ENCODE assay signal across 8 cellular contexts in the genomic region with DNA sequence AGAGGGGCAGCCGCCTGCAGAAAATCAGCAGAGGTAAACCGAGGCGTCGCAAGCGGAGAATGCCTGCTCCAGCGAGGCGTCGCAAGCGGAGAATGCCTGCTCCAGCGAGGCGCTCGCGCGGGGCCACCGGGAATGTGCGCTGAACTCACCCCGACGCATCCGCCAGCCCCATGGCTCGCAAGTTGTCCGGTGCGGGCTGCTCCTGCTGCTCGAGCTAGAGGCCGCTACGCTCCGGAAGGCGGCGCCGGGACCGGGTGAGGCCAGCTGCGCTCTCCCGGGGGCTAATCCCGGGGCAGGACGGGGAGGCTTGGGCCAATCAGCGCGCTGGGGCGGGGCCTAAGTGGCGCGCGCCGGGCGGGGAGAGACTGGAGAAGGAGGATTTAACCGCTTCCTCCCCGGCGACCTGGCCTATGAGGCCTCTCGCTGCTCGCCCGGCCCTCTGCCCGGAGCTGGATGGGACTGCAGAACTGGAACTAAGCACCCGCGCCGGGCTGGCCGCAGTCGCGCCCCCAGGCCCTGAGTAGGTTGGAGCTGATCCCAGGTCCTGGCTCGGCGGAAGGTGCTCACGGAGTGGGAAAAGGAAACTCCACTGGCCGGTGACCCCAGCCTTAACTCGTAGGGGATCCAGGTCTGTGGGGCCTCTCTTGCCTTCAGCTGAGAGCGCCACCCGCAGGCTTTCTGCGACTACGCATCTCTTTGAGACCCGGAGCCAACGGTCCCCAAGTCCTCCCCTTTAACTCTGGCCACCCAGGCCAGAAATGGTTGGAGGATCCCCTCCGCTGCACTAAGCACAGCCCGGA. TPM values are rescaled to one million over a fixed set of nuclear protein-coding genes. Genes with fewer than 3 reads are reported as not detected.
DNase-seq lines count a peak whose midpoint lies in the region; ATAC-seq and TF ChIP-seq lines count a peak whose summit lies in the region.

A gene with protein sequence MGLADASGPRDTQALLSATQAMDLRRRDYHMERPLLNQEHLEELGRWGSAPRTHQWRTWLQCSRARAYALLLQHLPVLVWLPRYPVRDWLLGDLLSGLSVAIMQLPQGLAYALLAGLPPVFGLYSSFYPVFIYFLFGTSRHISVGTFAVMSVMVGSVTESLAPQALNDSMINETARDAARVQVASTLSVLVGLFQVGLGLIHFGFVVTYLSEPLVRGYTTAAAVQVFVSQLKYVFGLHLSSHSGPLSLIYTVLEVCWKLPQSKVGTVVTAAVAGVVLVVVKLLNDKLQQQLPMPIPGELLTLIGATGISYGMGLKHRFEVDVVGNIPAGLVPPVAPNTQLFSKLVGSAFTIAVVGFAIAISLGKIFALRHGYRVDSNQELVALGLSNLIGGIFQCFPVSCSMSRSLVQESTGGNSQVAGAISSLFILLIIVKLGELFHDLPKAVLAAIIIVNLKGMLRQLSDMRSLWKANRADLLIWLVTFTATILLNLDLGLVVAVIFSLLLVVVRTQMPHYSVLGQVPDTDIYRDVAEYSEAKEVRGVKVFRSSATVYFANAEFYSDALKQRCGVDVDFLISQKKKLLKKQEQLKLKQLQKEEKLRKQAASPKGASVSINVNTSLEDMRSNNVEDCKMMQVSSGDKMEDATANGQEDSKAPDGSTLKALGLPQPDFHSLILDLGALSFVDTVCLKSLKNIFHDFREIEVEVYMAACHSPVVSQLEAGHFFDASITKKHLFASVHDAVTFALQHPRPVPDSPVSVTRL (minus strand): TSS at position 240 of the 800 bp plus-strand sequence. CDS start 68 bp downstream, at position 172.

- H4K20me1 ChIP-seq in SK-N-SH (ENCODE audit: insufficient read depth): peaks cover 14% of the 10 kb centered on the region; the same call in 1 of the 2 replicates

- peak; percentile 100 for DNase-seq in GM10248 (ENCODE audit: extremely low spot score)
- DNase-seq in NCI-H1048 (lab: John Stamatoyannopoulos, UW): peak; percentile 93
- peak; percentile 100 for DNase-seq in SK-N-SH
- DNase-seq in activated naive CD4-positive, alpha-beta T cell treated with anti-CD3 and anti-CD28 coated beads, Interleukin-2, amount 50 U/mL, for 16 hours: peak; percentile 93
- DNase-seq in globus pallidus (ENCODE audit: low spot score): peak; percentile 95
- DNase-seq in occipital lobe (lab: John Stamatoyannopoulos, UW): peak; percentile 95

- H3F3A ChIP-seq in SK-N-SH (replicated peaks; ENCODE audit: insufficient read depth): no peaks in the 10 kb centered on the region

- H3K27me3 ChIP-seq in SK-N-SH (ENCODE audit: insufficient read depth): no peaks in the 10 kb centered on the region

- H2AFZ ChIP-seq in SK-N-SH (ENCODE audit: low read depth): peak within 1 kb of the TSS; percentile 63

- H3K27ac ChIP-seq in SK-N-SH (ENCODE audit: low read depth in 2 of 2, low read length in 1 of 2) (peak within 1 kb of the TSS; percentile 72 to 85), temporal lobe (ENCODE audit: low read depth, low read length) (peak within 1 kb of the TSS; percentile 52)

- peaks cover 27% of the 10 kb centered on the region for H3K79me2 ChIP-seq in SK-N-SH (ENCODE audit: insufficient read depth)

- peak within 1 kb of the TSS; percentile 96 to 99 for H3K4me3 ChIP-seq in SK-N-SH (ENCODE audit: low read depth in 2 of 2, low read length in 1 of 2)

- H3K4me2 ChIP-seq in SK-N-SH: peak within 1 kb of the TSS; percentile 100

- no peak; a peak in 1 of 4 replicates for TF ChIP-seq EP300 in SK-N-SH (IDR thresholded peaks at IDR 0.05; ENCODE audit: borderline replicate concordance in 1 of 2, low read depth in 1 of 2, low read length in 1 of 2)

- POLR2A ChIA-PET in GM10248 (lab: Yijun Ruan, JAX) (interaction anchor here (0.7 to 1.1 kb wide), 6 partner anchors 8 to 53 kb away, joined by 3 to 4 read pairs (median 3); no protein-coding TSS in a partner anchor), SK-N-SH (lab: Yijun Ruan, JAX) (interaction anchor here (0.8 to 2.0 kb wide), 7 partner anchors 10 to 459 kb away, joined by 3 to 15 read pairs (median 4); partner anchors contain the start of genes CELSR3 and UQCRC1)

- H3K9me2 ChIP-seq in SK-N-SH: no peaks in the 10 kb centered on the region

- H3K9ac ChIP-seq in SK-N-SH: peak within 1 kb of the TSS; percentile 89

- CTCF ChIA-PET in GM10248 (lab: Yijun Ruan, JAX): interaction anchor here (0.9 to 3.6 kb wide), 31 partner anchors 10 to 368 kb away, joined by 3 to 43 read pairs (median 5); partner anchors contain the start of genes CELSR3 and UQCRC1
- CTCF ChIA-PET in SK-N-SH (lab: Yijun Ruan, JAX): interaction anchor here (0.6 to 6.9 kb wide), 29 partner anchors 9 to 441 kb away, joined by 3 to 40 read pairs (median 5); partner anchors contain the start of genes ATRIP, CELSR3, NCKIPSD and PFKFB4

- H3K9me3 ChIP-seq in SK-N-SH: no peaks in the 10 kb centered on the region

- WGBS in SK-N-SH (ENCODE audit: low lambda C conversion rate): 0% methylated on average over 2 of the region's 68 CpGs

- H3K36me3 ChIP-seq in SK-N-SH (replicated peaks in 1 of 2; ENCODE audit: control insufficient read depth in 1 of 2, insufficient read depth in 2 of 2, low read length in 1 of 2): peaks cover 2 to 45% of the 10 kb centered on the region in 2 experiments

- peak; percentile 74 for TF ChIP-seq CTCF in GM10248 (IDR thresholded peaks at IDR 0.05; ENCODE audit: control extremely low read depth, extremely low read depth, low read depth, missing control alignments)
- TF ChIP-seq CTCF in SK-N-SH (IDR thresholded peaks at IDR 0.05): peak; percentile 76

- TF ChIP-seq RAD21 in SK-N-SH (IDR thresholded peaks at IDR 0.05; ENCODE audit: low read length): peak; percentile 46

- H3K4me1 ChIP-seq in SK-N-SH (ENCODE audit: control insufficient read depth in 1 of 2, insufficient read depth in 2 of 2, low read depth in 1 of 2, low read length in 1 of 2): peaks cover 16 to 23% of the 10 kb centered on the region in 2 experiments

- peak; percentile 91 for ATAC-seq in HG02588 (IDR thresholded peaks at IDR 0.05; ENCODE audit: unreplicated experiment)

TF ChIP-seq in SK-N-SH, 30 proteins besides CTCF, POLR2A, EP300 and RAD21 (continues in another document):
- TF ChIP-seq SIN3A (IDR thresholded peaks at IDR 0.05; ENCODE audit: borderline replicate concordance, low read depth, low read length) (peak; percentile 72; the same call in 1 of the 2 replicates), YY1 (IDR thresholded peaks at IDR 0.05; ENCODE audit: low read depth) (no peak), GABPA (IDR thresholded peaks at IDR 0.05; ENCODE audit: low read depth) (no peak), PBX3 (IDR thresholded peaks at IDR 0.05) (peak; percentile 53; the same call in 1 of the 2 replicates), EZH2phosphoT487 (IDR thresholded peaks at IDR 0.05; ENCODE audit: borderline replicate concordance, low read depth) (no peak), MAX (IDR thresholded peaks at IDR 0.05; ENCODE audit: low read depth) (peak; percentile 56), NRF1 (IDR thresholded peaks at IDR 0.05; ENCODE audit: low read depth, low read length) (peak; percentile 23; the same call in 1 of the 2 replicates), POLR2AphosphoS5 (IDR thresholded peaks at IDR 0.05; ENCODE audit: low read depth, low read length) (peak; percentile 83), TAF1 (IDR thresholded peaks at IDR 0.05; ENCODE audit: borderline replicate concordance, low read depth, low read length) (peak; percentile 85), MEF2A (IDR thresholded peaks at IDR 0.05; ENCODE audit: borderline replicate concordance, low read depth) (no peak), SMC3 (IDR thresholded peaks at IDR 0.05; ENCODE audit: low read depth, low read length) (no peak)
- TF ChIP-seq, protein P1, sequence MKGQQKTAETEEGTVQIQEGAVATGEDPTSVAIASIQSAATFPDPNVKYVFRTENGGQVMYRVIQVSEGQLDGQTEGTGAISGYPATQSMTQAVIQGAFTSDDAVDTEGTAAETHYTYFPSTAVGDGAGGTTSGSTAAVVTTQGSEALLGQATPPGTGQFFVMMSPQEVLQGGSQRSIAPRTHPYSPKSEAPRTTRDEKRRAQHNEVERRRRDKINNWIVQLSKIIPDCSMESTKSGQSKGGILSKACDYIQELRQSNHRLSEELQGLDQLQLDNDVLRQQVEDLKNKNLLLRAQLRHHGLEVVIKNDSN (IDR thresholded peaks at IDR 0.05; ENCODE audit: borderline replicate concordance, low read depth): no peak

RNA-seq across cellular contexts. Expression of the gene that starts here (rescaled TPM):
- 31.9 and 39.6 TPM in 2 replicates for polyA plus RNA-seq in SK-N-SH (2012; rRNA removed)
- 4.0 and 6.8 TPM in 2 replicates for polyA plus RNA-seq in SK-N-SH (2012; cell fraction: cytosol; rRNA removed)
- polyA plus RNA-seq in SK-N-SH (2012; cell fraction: nucleus; rRNA removed): 246 and 273 TPM in 2 replicates
- total RNA-seq in occipital lobe: 4.5 TPM
- 3.2 TPM for total RNA-seq in temporal lobe

Comparison
In these comparisons a context has a peak if more than half of its experiments do, and no peak if none do; other contexts are left out.
1. Peak in every context shown above with its lines: DNase-seq, ATAC-seq, H3K4me3 ChIP-seq and H3K27ac ChIP-seq.